Comparison of ENCODE assay signal across 2 cellular contexts in the genomic region with DNA sequence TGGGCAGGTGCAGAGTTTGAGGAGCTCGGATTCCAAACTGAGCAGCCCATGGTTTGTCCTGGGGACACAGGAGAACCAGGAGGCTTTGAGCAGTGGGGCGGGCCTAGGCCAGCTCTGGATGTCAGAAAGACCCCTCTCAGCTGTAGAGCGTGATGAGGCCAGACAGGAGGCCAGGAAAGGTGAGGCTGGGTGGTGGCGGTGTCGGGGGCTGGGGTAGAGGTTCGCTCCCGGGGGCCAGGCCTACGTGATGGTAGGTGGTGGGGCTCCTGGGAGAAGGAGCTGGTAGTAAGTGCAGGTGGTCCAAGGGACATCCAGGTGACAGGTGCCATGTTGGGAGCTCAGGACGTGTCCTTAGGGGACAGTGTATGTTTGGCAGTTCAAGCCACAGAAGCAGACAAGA.
TF ChIP-seq lines count a peak whose summit lies in the region.

No MANE protein-coding gene starts in this region.

TF ChIP-seq in GM12891, 5 proteins besides CTCF, POLR2A, EP300 and RAD21:
- TF ChIP-seq POLR2AphosphoS5 (IDR thresholded peaks at IDR 0.05; ENCODE audit: low read depth, low read length): peak; percentile 14; the same call in 1 of the 2 replicates
- no peak for TF ChIP-seq POU2F2 (IDR thresholded peaks at IDR 0.05; ENCODE audit: low read depth, low read length)

TF ChIP-seq in IMR-90, 13 proteins besides CTCF, POLR2A, EP300 and RAD21:
- TF ChIP-seq MXI1 (IDR thresholded peaks at IDR 0.05; ENCODE audit: borderline replicate concordance, low read depth, low read length) (no peak), CHD1 (IDR thresholded peaks at IDR 0.05; ENCODE audit: low read depth, low read length) (no peak), MAZ (IDR thresholded peaks at IDR 0.05; ENCODE audit: borderline replicate concordance, low read depth, low read length) (no peak), FOS (IDR thresholded peaks at IDR 0.05; ENCODE audit: low read depth, low read length) (no peak), MAFK (IDR thresholded peaks at IDR 0.05; ENCODE audit: low read depth, low read length) (no peak), BHLHE40 (IDR thresholded peaks at IDR 0.05; ENCODE audit: low read depth, low read length) (no peak)
- TF ChIP-seq, protein P1, sequence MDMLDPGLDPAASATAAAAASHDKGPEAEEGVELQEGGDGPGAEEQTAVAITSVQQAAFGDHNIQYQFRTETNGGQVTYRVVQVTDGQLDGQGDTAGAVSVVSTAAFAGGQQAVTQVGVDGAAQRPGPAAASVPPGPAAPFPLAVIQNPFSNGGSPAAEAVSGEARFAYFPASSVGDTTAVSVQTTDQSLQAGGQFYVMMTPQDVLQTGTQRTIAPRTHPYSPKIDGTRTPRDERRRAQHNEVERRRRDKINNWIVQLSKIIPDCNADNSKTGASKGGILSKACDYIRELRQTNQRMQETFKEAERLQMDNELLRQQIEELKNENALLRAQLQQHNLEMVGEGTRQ (IDR thresholded peaks at IDR 0.05; ENCODE audit: low read depth, low read length): no peak
- TF ChIP-seq, protein P2, sequence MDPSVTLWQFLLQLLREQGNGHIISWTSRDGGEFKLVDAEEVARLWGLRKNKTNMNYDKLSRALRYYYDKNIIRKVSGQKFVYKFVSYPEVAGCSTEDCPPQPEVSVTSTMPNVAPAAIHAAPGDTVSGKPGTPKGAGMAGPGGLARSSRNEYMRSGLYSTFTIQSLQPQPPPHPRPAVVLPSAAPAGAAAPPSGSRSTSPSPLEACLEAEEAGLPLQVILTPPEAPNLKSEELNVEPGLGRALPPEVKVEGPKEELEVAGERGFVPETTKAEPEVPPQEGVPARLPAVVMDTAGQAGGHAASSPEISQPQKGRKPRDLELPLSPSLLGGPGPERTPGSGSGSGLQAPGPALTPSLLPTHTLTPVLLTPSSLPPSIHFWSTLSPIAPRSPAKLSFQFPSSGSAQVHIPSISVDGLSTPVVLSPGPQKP (IDR thresholded peaks at IDR 0.05; ENCODE audit: borderline replicate concordance, low read depth, low read length): no peak
